Comparison of ENCODE assay signal across 14 cellular contexts in the genomic region with DNA sequence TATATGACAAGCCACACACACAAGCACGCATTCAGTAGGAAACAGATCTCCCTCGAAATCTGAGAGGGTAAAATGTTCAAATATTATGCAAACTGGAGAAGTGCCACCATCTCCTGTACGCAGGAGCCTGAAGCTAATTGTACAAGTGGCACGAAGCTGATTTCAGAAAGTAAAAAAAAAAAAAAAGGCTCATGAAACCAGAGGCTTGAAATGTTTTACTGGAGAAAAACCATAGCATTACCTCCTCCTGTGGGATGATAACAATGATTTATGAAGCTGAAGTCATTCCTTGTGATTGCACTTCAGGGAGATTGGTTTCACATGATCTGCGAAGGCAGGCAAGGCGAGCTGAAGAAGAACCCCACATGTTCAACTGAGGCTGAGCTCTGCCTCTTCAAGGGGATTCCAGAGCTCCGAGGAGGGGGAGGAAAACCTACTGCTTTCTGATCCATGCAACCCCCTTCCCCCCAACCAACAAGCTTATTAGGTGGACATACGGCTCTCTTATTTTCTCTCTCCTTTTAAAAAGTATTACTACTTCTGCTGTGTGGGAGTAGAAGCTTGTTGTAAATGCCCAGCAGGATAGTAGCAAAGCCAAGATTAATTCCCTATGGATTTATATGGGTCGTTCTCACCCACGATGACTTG.
DNase-seq lines count a peak whose midpoint lies in the region; ATAC-seq lines count a peak whose summit lies in the region.
"Had no signal": no experiment of that assay in that cellular context is flagged by ENCODE, and none has a peak within 500 bp of the region (broad histone marks: within the 10 kb centered on the region; RNA-seq: fewer than 3 reads in every experiment).

No MANE protein-coding gene starts in this region.

- no peaks in the 10 kb centered on the region for H3K36me3 ChIP-seq in stomach smooth muscle (ENCODE audit: control insufficient read depth in 2 of 2, insufficient read depth in 2 of 2, low read length in 2 of 2)
- H3K36me3 ChIP-seq: tibial nerve had no signal

- H3K9ac ChIP-seq in stomach smooth muscle (ENCODE audit: low read length in 2 of 2) = no peak overlapping the region

- H3K9me3 ChIP-seq in stomach smooth muscle (ENCODE audit: control insufficient read depth in 2 of 2, low read length in 2 of 2) = no peaks in the 10 kb centered on the region
- H3K9me3 ChIP-seq: tibial nerve had no signal

- H3K4me1 ChIP-seq in stomach smooth muscle (ENCODE audit: control insufficient read depth, insufficient read depth, low read length) = no peaks in the 10 kb centered on the region

- no peaks in the 10 kb centered on the region for H3K27me3 ChIP-seq in stomach smooth muscle (ENCODE audit: control insufficient read depth in 1 of 2, insufficient read depth in 2 of 2, low read length in 2 of 2)
- H3K27me3 ChIP-seq: tibial nerve had no signal

- ATAC-seq in HG03039 (IDR thresholded peaks at IDR 0.05; ENCODE audit: unreplicated experiment) = no peak
- ATAC-seq: activated CD8-positive, alpha-beta memory T cell treated with anti-CD3 and anti-CD28 coated beads, Interleukin-2, amount 10 ng/mL, durations not matched to agents 7 days and 5 days; naive thymus-derived CD8-positive, alpha-beta T cell had no signal

- DNase-seq in NCI-H1092 treated with DMSO at 0.1 percent for 48 hours (lab: John Stamatoyannopoulos, UW) (peak; percentile 42), NCI-H1092 (lab: John Stamatoyannopoulos, UW) (no peak), NCI-H526 (lab: John Stamatoyannopoulos, UW) (peak; percentile 76 to 77), fibroblast of peridontal ligament (ENCODE audit: extremely low read depth) (peak; percentile 87), nucleus accumbens (lab: John Stamatoyannopoulos, UW) (no peak), DMS53 (lab: John Stamatoyannopoulos, UW) (no peak)
- DNase-seq: activated CD8-positive, alpha-beta memory T cell treated with anti-CD3 and anti-CD28 coated beads, Interleukin-2, amount 10 ng/mL, durations not matched to agents 7 days and 5 days; hippocampal formation; naive thymus-derived CD8-positive, alpha-beta T cell; Right ventricle myocardium superior had no signal

- H3K4me3 ChIP-seq in stomach smooth muscle (ENCODE audit: low read length in 2 of 2) = peak overlapping the region; percentile 34 to 41
- H3K4me3 ChIP-seq: tibial nerve had no signal

- no peak overlapping the region for H3K27ac ChIP-seq in stomach smooth muscle (ENCODE audit: low read length)
- H3K27ac ChIP-seq: 22Rv1, tibial nerve had no signal

Comparison
In these comparisons a context has a peak if more than half of its experiments do, and no peak if none do; other contexts are left out.
1. DNase-seq: peak in NCI-H1092 treated with DMSO at 0.1 percent for 48 hours (single experiment), NCI-H526 (2 of 2) and fibroblast of peridontal ligament (single experiment); none in NCI-H1092 (single experiment), nucleus accumbens (0 of 56) and DMS53 (single experiment).